In genomic region chr11:67317365-67318238, GRCh38 we compare ENCODE assay signal across 1 cellular context.
TF ChIP-seq lines count a peak whose summit lies in the region.

No MANE protein-coding gene starts in this region.

TF ChIP-seq in endothelial cell of umbilical vein, 7 proteins besides CTCF, POLR2A, EP300 and RAD21 (continued from another document):
- no peak for TF ChIP-seq MYC (IDR thresholded peaks at IDR 0.05; ENCODE audit: low read depth, low read length)
